In the genomic region with DNA sequence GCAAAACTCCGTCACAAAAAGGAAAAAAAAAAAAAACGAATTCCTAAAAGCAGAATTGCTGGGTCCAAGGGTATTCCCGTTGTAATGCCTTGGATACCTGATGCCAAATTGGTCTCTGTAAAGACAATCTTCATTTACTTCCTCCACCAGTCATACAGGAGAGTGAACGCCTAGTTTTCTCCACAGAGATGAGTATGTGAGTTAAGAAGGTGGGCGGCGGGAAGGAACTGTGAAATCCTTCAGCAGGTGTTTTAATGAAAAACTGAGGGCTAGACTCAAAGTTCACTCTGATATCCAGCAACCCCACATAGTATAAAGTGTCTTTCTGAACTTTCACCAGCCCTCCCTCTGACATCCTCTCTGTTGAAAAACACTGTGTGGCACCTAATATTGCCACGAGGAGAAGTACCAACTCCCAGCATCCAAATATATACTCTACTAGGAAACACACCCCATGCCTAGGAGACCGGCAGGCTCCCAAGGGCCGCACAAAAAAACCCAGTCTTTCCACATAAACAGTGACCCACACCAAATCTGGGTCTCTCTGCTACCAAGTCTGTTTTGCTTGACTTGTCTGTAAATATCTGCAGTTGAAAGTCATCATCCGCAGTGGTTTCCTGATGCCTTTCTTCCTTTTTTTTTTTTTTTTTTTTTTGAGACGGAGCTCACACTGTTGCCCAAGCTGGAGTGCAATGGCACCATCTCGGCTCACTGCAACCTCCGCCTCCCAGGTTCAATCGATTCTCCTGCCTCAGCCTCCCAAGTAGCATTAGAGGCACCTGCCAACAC, we compare ENCODE assay signal across 15 cellular contexts. TPM values are rescaled to one million over a fixed set of nuclear protein-coding genes. Genes with fewer than 3 reads are reported as not detected.
DNase-seq lines count a peak whose midpoint lies in the region; ATAC-seq and TF ChIP-seq lines count a peak whose summit lies in the region.
"Had no signal": no experiment of that assay in that cellular context is flagged by ENCODE, and none has a peak within 500 bp of the region (broad histone marks: within the 10 kb centered on the region; RNA-seq: fewer than 3 reads in every experiment).

No MANE protein-coding gene starts in this region.

- H3K9me3 ChIP-seq in H9 (ENCODE audit: control insufficient read depth, low read depth, low read length) (no peaks in the 10 kb centered on the region), testis (no peaks in the 10 kb centered on the region)
- H3K9me3 ChIP-seq: breast epithelium had no signal

- POLR2A ChIA-PET in activated CD4-positive, alpha-beta T cell treated with anti-CD3 and anti-CD28 coated beads for 36 hours (lab: Charles Lee), result interaction anchor here (0.6 kb wide), 1 partner anchor 444 kb away, joined by 3 read pairs; no protein-coding TSS in a partner anchor
- POLR2A ChIA-PET in naive thymus-derived CD8-positive, alpha-beta T cell (lab: Charles Lee), result interaction anchor here (0.6 to 1.1 kb wide), 4 partner anchors 17 to 88 kb away, joined by 3 to 7 read pairs (median 4); no protein-coding TSS in a partner anchor

- no peak overlapping the region for H3K14ac ChIP-seq in H9 (ENCODE audit: insufficient read depth, low read length)

- H2AK5ac ChIP-seq in H9 (ENCODE audit: insufficient read length, low read length), result no peak overlapping the region

- ATAC-seq in activated CD4-positive, alpha-beta T cell treated with anti-CD3 and anti-CD28 coated beads for 36 hours, result peak; percentile 43
- no peak for ATAC-seq in activated T-helper 17 cell treated with anti-CD3 and anti-CD28 coated beads, Interleukin-2, amount 50 U/mL, for 72 hours (replicated peaks)
- peak; percentile 62 to 64 for ATAC-seq in naive thymus-derived CD8-positive, alpha-beta T cell
- ATAC-seq in GM21786 (IDR thresholded peaks at IDR 0.05; ENCODE audit: unreplicated experiment), result no peak
- ATAC-seq: left cardiac atrium, T-helper 17 cell had no signal

- H2AFZ ChIP-seq in H9 (ENCODE audit: low read length), result no peak overlapping the region

- H2BK5ac ChIP-seq in H9 (ENCODE audit: insufficient read length, low read length), result no peak overlapping the region

- H3K56ac ChIP-seq in H9 (ENCODE audit: insufficient read length, low read depth, low read length), result no peak overlapping the region

- H3K4me2 ChIP-seq in H9 (ENCODE audit: insufficient read depth, insufficient read length, low read length), result no peak overlapping the region

- H3K4ac ChIP-seq in H9 (ENCODE audit: low read depth, low read length), result no peak overlapping the region

- H3K23ac ChIP-seq in H9 (ENCODE audit: insufficient read length, low read depth, low read length), result no peak overlapping the region

- H3K18ac ChIP-seq in H9 (ENCODE audit: insufficient read length, low read depth, low read length), result no peak overlapping the region

- no peak overlapping the region for H2BK120ac ChIP-seq in H9 (ENCODE audit: low read depth, low read length, poor library complexity, severe bottlenecking)

- peaks cover 2% of the 10 kb centered on the region for H4K20me1 ChIP-seq in H9 (ENCODE audit: control insufficient read depth, insufficient read depth, insufficient read length)

- peaks cover 18% of the 10 kb centered on the region for H3K36me3 Mint-ChIP-seq in activated CD4-positive, alpha-beta T cell treated with anti-CD3 and anti-CD28 coated beads for 36 hours (ENCODE audit: low read depth)
- peaks cover 0 to 2% (median 0%) of the 10 kb centered on the region in 3 experiments; a peak in 4 of 7 replicates for H3K36me3 Mint-ChIP-seq in H9 (ENCODE audit: insufficient read depth in 1 of 3, low read depth in 3 of 3)
- no peaks in the 10 kb centered on the region for H3K36me3 Mint-ChIP-seq in activated T-helper 17 cell treated with anti-CD3 and anti-CD28 coated beads, Interleukin-2, amount 50 U/mL, for 72 hours (ENCODE audit: low read depth)
- H3K36me3 Mint-ChIP-seq in naive thymus-derived CD8-positive, alpha-beta T cell, result peaks cover 0 to 6% (median 0%) of the 10 kb centered on the region in 3 donors

- TF ChIP-seq CTCF in H9 (conservative IDR thresholded peaks at IDR 0.05) (no peak), testis (IDR thresholded peaks at IDR 0.05) (no peak)

- no peak overlapping the region for H2BK12ac ChIP-seq in H9 (ENCODE audit: insufficient read length, low read depth, low read length)

- no peak overlapping the region for H4K8ac ChIP-seq in H9 (replicated peaks; ENCODE audit: insufficient read length, low read depth, low read length)

- H3K4me1 Mint-ChIP-seq in activated CD4-positive, alpha-beta T cell treated with anti-CD3 and anti-CD28 coated beads for 36 hours, result peaks cover 54% of the 10 kb centered on the region
- H3K4me1 Mint-ChIP-seq in H9, result peaks cover 55 to 65% of the 10 kb centered on the region in 2 experiments
- H3K4me1 Mint-ChIP-seq in activated T-helper 17 cell treated with anti-CD3 and anti-CD28 coated beads, Interleukin-2, amount 50 U/mL, for 72 hours, result peaks cover 25% of the 10 kb centered on the region
- peaks cover 21 to 85% (median 70%) of the 10 kb centered on the region in 4 donors for H3K4me1 Mint-ChIP-seq in naive thymus-derived CD8-positive, alpha-beta T cell

- no peak overlapping the region for H4K5ac ChIP-seq in H9 (ENCODE audit: insufficient read length, low read depth, low read length)

- H3K9me3 Mint-ChIP-seq in activated CD4-positive, alpha-beta T cell treated with anti-CD3 and anti-CD28 coated beads for 36 hours (ENCODE audit: low read depth), result no peaks in the 10 kb centered on the region
- no peaks in the 10 kb centered on the region for H3K9me3 Mint-ChIP-seq in H9
- no peaks in the 10 kb centered on the region for H3K9me3 Mint-ChIP-seq in activated T-helper 17 cell treated with anti-CD3 and anti-CD28 coated beads, Interleukin-2, amount 50 U/mL, for 72 hours
- H3K9me3 Mint-ChIP-seq in naive thymus-derived CD8-positive, alpha-beta T cell, result no peaks in the 10 kb centered on the region

- no peak overlapping the region for H2BK20ac ChIP-seq in H9 (ENCODE audit: low read depth, low read length, poor library complexity, severe bottlenecking)

- no peaks in the 10 kb centered on the region for H3K23me2 ChIP-seq in H9 (ENCODE audit: insufficient read length, low read depth, low read length, poor library complexity, severe bottlenecking)

- no peak overlapping the region for H3K9ac ChIP-seq in H9 (ENCODE audit: extremely low read depth, insufficient read length, low read length)

- H3K4me3 ChIP-seq in testis, result no peak overlapping the region
- H3K4me3 ChIP-seq: breast epithelium had no signal

- no peak overlapping the region for H2BK15ac ChIP-seq in H9 (ENCODE audit: low read depth, low read length)

- TF ChIP-seq POLR2A in testis (IDR thresholded peaks at IDR 0.05), result no peak

- H3K27me3 ChIP-seq in H9 (ENCODE audit: insufficient read depth, low read length) (no peaks in the 10 kb centered on the region), testis (no peaks in the 10 kb centered on the region)
- H3K27me3 ChIP-seq: breast epithelium had no signal

- CTCF ChIA-PET in activated CD4-positive, alpha-beta T cell treated with anti-CD3 and anti-CD28 coated beads for 36 hours (lab: Charles Lee), result interaction anchor here (1.1 kb wide), 1 partner anchor 171 kb away, joined by 3 read pairs; no protein-coding TSS in a partner anchor

- no peaks in the 10 kb centered on the region for H3K79me2 ChIP-seq in H9 (ENCODE audit: insufficient read depth, low read length)

- intact Hi-C loops in activated CD4-positive, alpha-beta T cell treated with anti-CD3 and anti-CD28 coated beads for 36 hours (cut with DNase I, micrococcal nuclease), result no loop called here
- intact Hi-C loops in testis (cut with DNase I; ENCODE audit: low total_unique reads), result no loop called here

- no peaks in the 10 kb centered on the region for H3K27me3 Mint-ChIP-seq in activated CD4-positive, alpha-beta T cell treated with anti-CD3 and anti-CD28 coated beads for 36 hours
- H3K27me3 Mint-ChIP-seq in H9 (ENCODE audit: low read depth), result no peaks in the 10 kb centered on the region
- no peaks in the 10 kb centered on the region for H3K27me3 Mint-ChIP-seq in activated T-helper 17 cell treated with anti-CD3 and anti-CD28 coated beads, Interleukin-2, amount 50 U/mL, for 72 hours
- H3K27me3 Mint-ChIP-seq in naive thymus-derived CD8-positive, alpha-beta T cell, result no peaks in the 10 kb centered on the region
- H3K27me3 Mint-ChIP-seq: T-helper 17 cell had no signal

- H3T11ph ChIP-seq in H9 (ENCODE audit: low read length), result no peak overlapping the region

- H3K36me3 ChIP-seq in testis (ENCODE audit: low read depth, missing control alignments), result no peaks in the 10 kb centered on the region
- H3K36me3 ChIP-seq: breast epithelium had no signal

- H3K27ac ChIP-seq in H9 (ENCODE audit: insufficient read length, low read depth, low read length) (no peak overlapping the region), testis (no peak overlapping the region)
- H3K27ac ChIP-seq: breast epithelium had no signal

- WGBS in H9 (ENCODE audit: extremely low coverage, insufficient read length, low lambda C conversion rate), result no CpG with 5 or more reads among the region's 14 CpGs
- WGBS in testis, 2 donors, result 89 to 90% methylated on average over 14 of the region's 14 CpGs

- peak overlapping the region; percentile 77 for H3K27ac Mint-ChIP-seq in activated CD4-positive, alpha-beta T cell treated with anti-CD3 and anti-CD28 coated beads for 36 hours
- peak overlapping the region in 2 of 3 experiments; percentile 42 to 80; a peak in 3 of 7 replicates for H3K27ac Mint-ChIP-seq in H9
- peak overlapping the region; percentile 73 for H3K27ac Mint-ChIP-seq in activated T-helper 17 cell treated with anti-CD3 and anti-CD28 coated beads, Interleukin-2, amount 50 U/mL, for 72 hours
- peak overlapping the region; percentile 29 to 96 (median 92) for H3K27ac Mint-ChIP-seq in naive thymus-derived CD8-positive, alpha-beta T cell
- H3K27ac Mint-ChIP-seq: T-helper 17 cell had no signal

- no peak overlapping the region for H4K91ac ChIP-seq in H9 (ENCODE audit: insufficient read length, low read depth, low read length)

- no peaks in the 10 kb centered on the region for H3K79me1 ChIP-seq in H9 (ENCODE audit: insufficient read depth, low read depth, low read length, poor library complexity, severe bottlenecking)

- peaks cover 13% of the 10 kb centered on the region; the same call in 1 of the 2 replicates for H3K4me1 ChIP-seq in H9 (ENCODE audit: insufficient read depth, low read length)
- no peaks in the 10 kb centered on the region for H3K4me1 ChIP-seq in testis
- H3K4me1 ChIP-seq: breast epithelium had no signal

- peak; percentile 57 for DNase-seq in activated CD4-positive, alpha-beta T cell treated with anti-CD3 and anti-CD28 coated beads for 36 hours
- no peak for DNase-seq in activated CD4-positive, alpha-beta T cell treated with anti-CD3 and anti-CD28 coated beads, Interleukin-2, amount 50 U/mL, for 1 hour
- DNase-seq in H9 (no peak), testis (no peak), COLO829 (ENCODE audit: low spot score) (no peak)
- peak in 2 of 10 donors; percentile 21 to 30 for DNase-seq in naive thymus-derived CD8-positive, alpha-beta T cell
- DNase-seq: Calu3, hippocampal formation, left cardiac atrium, NCI-H2029 treated with DMSO at 0.1 percent for 48 hours, NCI-H69, T-helper 17 cell had no signal

- no peak overlapping the region for H3K4me3 Mint-ChIP-seq in activated CD4-positive, alpha-beta T cell treated with anti-CD3 and anti-CD28 coated beads for 36 hours
- H3K4me3 Mint-ChIP-seq in H9, result no peak overlapping the region
- no peak overlapping the region for H3K4me3 Mint-ChIP-seq in activated T-helper 17 cell treated with anti-CD3 and anti-CD28 coated beads, Interleukin-2, amount 50 U/mL, for 72 hours
- H3K4me3 Mint-ChIP-seq in naive thymus-derived CD8-positive, alpha-beta T cell, result peak overlapping the region; percentile 50 to 86 (median 73)
- H3K4me3 Mint-ChIP-seq: T-helper 17 cell had no signal

RNA-seq across cellular contexts. Expression of gene FOXN3, which starts 30.3 kb away (rescaled TPM):
- 10 to 100 TPM; 69.1 to 76.3 TPM for total RNA-seq in activated CD4-positive, alpha-beta T cell treated with anti-CD3 and anti-CD28 coated beads for 36 hours
- total RNA-seq in H9 (2021), result 114 and 125 TPM in 2 replicates
- total RNA-seq in activated T-helper 17 cell treated with anti-CD3 and anti-CD28 coated beads, Interleukin-2, amount 50 U/mL, for 72 hours, result 10 to 100 TPM; 56.9 to 82.3 TPM
- total RNA-seq in naive thymus-derived CD8-positive, alpha-beta T cell, result 100 to 1,000 TPM; 125 to 141 TPM
- 100 to 1,000 TPM; 107 to 148 (median 116) TPM for polyA plus RNA-seq in naive thymus-derived CD8-positive, alpha-beta T cell
- 100 to 1,000 TPM; 100 to 103 TPM for total RNA-seq in testis
- 40.7 TPM for polyA plus RNA-seq in testis (ENCODE audit: insufficient read depth, low read depth, low replicate concordance)

Comparison
In these comparisons a context has a peak if more than half of its experiments do, and no peak if none do; other contexts are left out.
1. ATAC-seq: peak in activated CD4-positive, alpha-beta T cell treated with anti-CD3 and anti-CD28 coated beads for 36 hours (single experiment) and naive thymus-derived CD8-positive, alpha-beta T cell (2 of 2); none in activated T-helper 17 cell treated with anti-CD3 and anti-CD28 coated beads, Interleukin-2, amount 50 U/mL, for 72 hours (single experiment) and GM21786 (single experiment).
2. H3K4me3 Mint-ChIP-seq: peak in naive thymus-derived CD8-positive, alpha-beta T cell (10 of 10); none in activated CD4-positive, alpha-beta T cell treated with anti-CD3 and anti-CD28 coated beads for 36 hours (single experiment), H9 (0 of 2) and activated T-helper 17 cell treated with anti-CD3 and anti-CD28 coated beads, Interleukin-2, amount 50 U/mL, for 72 hours (single experiment).
3. Peak in every context shown above with its lines, with median percentiles within 50 percentile points of each other: H3K27ac Mint-ChIP-seq.